In the genomic region with DNA sequence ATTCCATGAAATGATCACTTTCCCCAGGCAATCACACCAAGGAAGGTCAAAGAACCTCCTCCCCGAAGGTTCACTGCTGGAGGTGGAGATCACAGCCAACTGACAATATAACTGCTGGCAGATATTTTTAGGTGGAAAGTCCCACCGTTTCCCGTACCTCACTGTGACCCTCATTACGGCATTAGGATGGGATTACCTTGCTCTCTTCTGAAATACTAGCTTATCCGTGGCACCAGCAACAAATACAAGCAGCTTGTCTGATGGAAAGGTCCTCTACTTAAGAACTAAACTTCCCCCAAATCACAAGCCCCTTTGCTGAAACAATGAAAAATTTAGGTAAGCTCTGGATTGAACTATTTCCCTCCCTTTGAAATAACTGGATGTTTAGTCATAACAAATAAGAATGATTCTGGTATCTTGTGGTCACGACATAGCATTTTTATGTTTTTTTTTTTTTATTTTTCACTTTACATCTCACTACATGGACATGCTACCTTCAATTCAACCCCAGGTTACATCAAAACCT, we compare ENCODE assay signal across 16 cellular contexts.
DNase-seq lines count a peak whose midpoint lies in the region; ATAC-seq and TF ChIP-seq lines count a peak whose summit lies in the region.
"Had no signal": no experiment of that assay in that cellular context is flagged by ENCODE, and none has a peak within 500 bp of the region (broad histone marks: within the 10 kb centered on the region; RNA-seq: fewer than 3 reads in every experiment).

No MANE protein-coding gene starts in this region.

- WGBS in GM23248 (ENCODE audit: low coverage in 1 of 2, low lambda C conversion rate in 2 of 2, missing lambda C conversion rate in 2 of 2), 2 experiments: 68 to 71% methylated on average over 6 of the region's 6 CpGs
- 73% methylated on average over 5 of the region's 6 CpGs for WGBS in mesenchymal stem cell

- peak; percentile 44 for DNase-seq in AG08395 (ENCODE audit: low spot score)
- DNase-seq in GM23248: peak; percentile 48
- peak; percentile 61 for DNase-seq in astrocyte of the spinal cord (ENCODE audit: low read depth, low spot score)
- no peak for DNase-seq in mesenchymal stem cell
- DNase-seq in DMS 273 (lab: John Stamatoyannopoulos, UW; ENCODE audit: unreplicated experiment): no peak
- no peak for DNase-seq in activated naive CD4-positive, alpha-beta T cell treated with anti-CD3 and anti-CD28 coated beads, Interleukin-2, amount 50 U/mL, for 72 hours (ENCODE audit: low spot score in 2 of 2)
- DNase-seq: activated CD4-positive, alpha-beta T cell treated with anti-CD3 and anti-CD28 coated beads, Interleukin-2, amount 50 U/mL, for 1 hour; CD4-positive, CD25-positive, alpha-beta regulatory T cell; dorsolateral prefrontal cortex; NCI-H1436 treated with DMSO at 0.1 percent for 48 hours; NCI-H510A treated with DMSO at 0.1 percent for 48 hours; ovary; T1000; tibial artery had no signal

- H3K23ac ChIP-seq in mesenchymal stem cell (ENCODE audit: low read length in 2 of 2): no peak overlapping the region

- no peaks in the 10 kb centered on the region for H4K20me1 ChIP-seq in GM23248 (ENCODE audit: insufficient read depth)

- H2BK5ac ChIP-seq in mesenchymal stem cell (ENCODE audit: low read depth, low read length, poor library complexity, severe bottlenecking): peak overlapping the region; percentile 48

- TF ChIP-seq CTCF in astrocyte of the spinal cord (IDR thresholded peaks at IDR 0.05; ENCODE audit: low read depth, low read length): no peak

- H3K4me2 ChIP-seq in GM23248 (ENCODE audit: unreplicated experiment): peak overlapping the region; percentile 32
- H3K4me2 ChIP-seq in mesenchymal stem cell (ENCODE audit: low read length, poor library complexity, severe bottlenecking): no peak overlapping the region

- no peaks in the 10 kb centered on the region for H3K9me3 ChIP-seq in GM23248 (ENCODE audit: low read depth)
- no peaks in the 10 kb centered on the region for H3K9me3 ChIP-seq in mesenchymal stem cell (ENCODE audit: control insufficient read depth, low read length)
- H3K9me3 ChIP-seq: ovary, tibial artery had no signal

- no peak overlapping the region for H3K27ac ChIP-seq in GM23248
- peak overlapping the region; percentile 45 for H3K27ac ChIP-seq in mesenchymal stem cell (ENCODE audit: low read length, poor library complexity, severe bottlenecking)
- H3K27ac ChIP-seq: ovary had no signal

- no peak overlapping the region for H2BK12ac ChIP-seq in mesenchymal stem cell (ENCODE audit: low read length in 2 of 2)

- H3K9ac ChIP-seq in GM23248 (no peak overlapping the region), mesenchymal stem cell (ENCODE audit: low read length) (no peak overlapping the region)

- no peaks in the 10 kb centered on the region for H3K36me3 Mint-ChIP-seq in activated naive CD4-positive, alpha-beta T cell treated with anti-CD3 and anti-CD28 coated beads, Interleukin-2, amount 50 U/mL, for 72 hours
- H3K36me3 Mint-ChIP-seq: CD4-positive, CD25-positive, alpha-beta regulatory T cell had no signal

- peak overlapping the region; percentile 33 for H2AK5ac ChIP-seq in mesenchymal stem cell (ENCODE audit: low read length, severe bottlenecking)

- H3K36me3 ChIP-seq in GM23248 (ENCODE audit: low read depth): no peaks in the 10 kb centered on the region
- H3K36me3 ChIP-seq in mesenchymal stem cell (ENCODE audit: control insufficient read depth in 1 of 2, insufficient read depth in 2 of 2, low read depth in 1 of 2, low read length in 2 of 2): peaks cover 0 to 2% of the 10 kb centered on the region in 2 experiments
- H3K36me3 ChIP-seq: ovary, tibial artery had no signal

- no peaks in the 10 kb centered on the region for H3K9me2 ChIP-seq in GM23248 (ENCODE audit: insufficient read depth)

- ATAC-seq in HG03135 (IDR thresholded peaks at IDR 0.05; ENCODE audit: unreplicated experiment): no peak
- ATAC-seq in activated naive CD4-positive, alpha-beta T cell treated with anti-CD3 and anti-CD28 coated beads, Interleukin-2, amount 50 U/mL, for 72 hours: no peak
- ATAC-seq in HG02840 (IDR thresholded peaks at IDR 0.05; ENCODE audit: low FRiP score, unreplicated experiment): no peak

- no peaks in the 10 kb centered on the region for H3K79me1 ChIP-seq in mesenchymal stem cell (replicated peaks; ENCODE audit: low read length, poor library complexity, severe bottlenecking)

- no peak overlapping the region for H3K4ac ChIP-seq in mesenchymal stem cell (ENCODE audit: low read depth in 1 of 2, low read length in 2 of 2)

- H3K9me3 Mint-ChIP-seq in activated naive CD4-positive, alpha-beta T cell treated with anti-CD3 and anti-CD28 coated beads, Interleukin-2, amount 50 U/mL, for 72 hours: no peaks in the 10 kb centered on the region
- H3K9me3 Mint-ChIP-seq: CD4-positive, CD25-positive, alpha-beta regulatory T cell had no signal

- no peak overlapping the region for H3K27ac Mint-ChIP-seq in activated naive CD4-positive, alpha-beta T cell treated with anti-CD3 and anti-CD28 coated beads, Interleukin-2, amount 50 U/mL, for 72 hours
- H3K27ac Mint-ChIP-seq: CD4-positive, CD25-positive, alpha-beta regulatory T cell had no signal

- H4K8ac ChIP-seq in mesenchymal stem cell (ENCODE audit: low read length): no peak overlapping the region

- H3K4me3 ChIP-seq in GM23248: no peak overlapping the region
- no peak overlapping the region for H3K4me3 ChIP-seq in astrocyte of the spinal cord (ENCODE audit: low read depth, low read length)
- no peak overlapping the region for H3K4me3 ChIP-seq in mesenchymal stem cell (ENCODE audit: insufficient read depth in 1 of 2, low read depth in 1 of 2, low read length in 2 of 2)
- H3K4me3 ChIP-seq: ovary, tibial artery had no signal

- H3K14ac ChIP-seq in mesenchymal stem cell (ENCODE audit: low read length in 2 of 2): no peak overlapping the region

- H3K4me1 ChIP-seq in GM23248 (ENCODE audit: insufficient read depth) (peaks cover 32% of the 10 kb centered on the region), mesenchymal stem cell (ENCODE audit: control insufficient read depth, insufficient read depth, low read depth, low read length) (peaks cover 27% of the 10 kb centered on the region)

- no peak overlapping the region for H2BK120ac ChIP-seq in mesenchymal stem cell (ENCODE audit: low read depth, low read length)

- no peaks in the 10 kb centered on the region for H3K79me2 ChIP-seq in GM23248 (ENCODE audit: insufficient read depth)

- in situ Hi-C loops in GM23248 (cut with MboI) (no loop called here), astrocyte of the spinal cord (cut with HindIII; ENCODE audit: low sequenced_read_pairs) (no loop called here)

- no peak overlapping the region for H4K91ac ChIP-seq in mesenchymal stem cell (ENCODE audit: low read length)

- peaks cover 25% of the 10 kb centered on the region for H3F3A ChIP-seq in GM23248 (ENCODE audit: insufficient read depth)

- H2BK15ac ChIP-seq in mesenchymal stem cell (ENCODE audit: low read depth, poor library complexity, severe bottlenecking): no peak overlapping the region

- H3K18ac ChIP-seq in mesenchymal stem cell (ENCODE audit: low read depth in 1 of 2, low read length in 2 of 2): no peak overlapping the region

- H2AFZ ChIP-seq in GM23248 (0 out of 2 replicates have a peak overlapping the region, but pooled peaks have one; percentile 24), mesenchymal stem cell (ENCODE audit: low read depth, low read length) (no peak overlapping the region)

- no peaks in the 10 kb centered on the region for H3K27me3 ChIP-seq in GM23248 (replicated peaks; ENCODE audit: insufficient read depth)
- no peaks in the 10 kb centered on the region for H3K27me3 ChIP-seq in mesenchymal stem cell (ENCODE audit: control insufficient read depth in 1 of 2, insufficient read depth in 1 of 2, low read length in 2 of 2)
- H3K27me3 ChIP-seq: ovary, tibial artery had no signal

Comparison
In these comparisons a context has a peak if more than half of its experiments do, and no peak if none do; other contexts are left out.
1. DNase-seq: peak in AG08395 (single experiment), GM23248 (single experiment) and astrocyte of the spinal cord (single experiment); none in mesenchymal stem cell (single experiment), DMS 273 (single experiment) and activated naive CD4-positive, alpha-beta T cell treated with anti-CD3 and anti-CD28 coated beads, Interleukin-2, amount 50 U/mL, for 72 hours (0 of 2).